ENCODE assay signal across 18 cellular contexts in the genomic region with DNA sequence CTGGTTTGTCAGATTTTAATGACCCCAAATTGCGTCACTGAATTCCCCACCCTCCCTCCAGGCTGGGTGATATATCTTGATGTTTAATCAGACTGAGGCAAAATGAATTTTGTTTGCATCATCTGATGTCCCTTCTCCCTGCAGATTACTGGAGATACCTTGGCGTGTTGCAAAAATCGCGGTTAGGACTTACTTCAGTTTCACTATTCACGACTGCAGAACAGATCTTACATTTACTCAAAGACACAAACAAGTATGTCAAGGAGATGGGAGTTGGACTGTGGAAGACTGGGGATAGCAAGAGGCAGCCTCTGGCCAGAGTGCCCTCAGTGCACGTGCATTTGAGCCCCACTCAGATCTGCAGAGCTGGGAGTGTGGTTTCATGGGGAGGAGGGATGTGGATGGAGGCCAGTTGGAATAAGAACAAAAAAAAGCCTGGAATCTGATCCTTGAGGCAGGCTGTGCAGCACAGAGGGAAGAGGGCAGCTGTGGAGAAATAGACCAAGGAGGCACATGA.
DNase-seq lines count a peak whose midpoint lies in the region; ATAC-seq and TF ChIP-seq lines count a peak whose summit lies in the region.
"Had no signal": no experiment of that assay in that cellular context is flagged by ENCODE, and none has a peak within 500 bp of the region (broad histone marks: within the 10 kb centered on the region; RNA-seq: fewer than 3 reads in every experiment).

No MANE protein-coding gene starts in this region.

- peaks cover 3% of the 10 kb centered on the region for H3K9me3 ChIP-seq in mammary epithelial cell (replicated peaks; ENCODE audit: insufficient read depth, low read length)
- H3K9me3 ChIP-seq in Peyer's patch = no peaks in the 10 kb centered on the region
- H3K9me3 ChIP-seq: suprapubic skin had no signal

- no peak for TF ChIP-seq POLR2A in Peyer's patch (IDR thresholded peaks at IDR 0.05)

- H3K9ac ChIP-seq in mammary epithelial cell (ENCODE audit: insufficient read depth, low read length) = no peak overlapping the region

- H3K4me3 Mint-ChIP-seq in MCF 10A (ENCODE audit: unreplicated experiment) = peak overlapping the region; percentile 44
- H3K4me3 Mint-ChIP-seq: activated CD4-positive, alpha-beta memory T cell treated with anti-CD3 and anti-CD28 coated beads, Interleukin-2, amount 10 ng/mL, durations not matched to agents 7 days and 5 days had no signal

- H3K27me3 ChIP-seq in mammary epithelial cell (ENCODE audit: insufficient read depth, low read length) (no peaks in the 10 kb centered on the region), Peyer's patch (no peaks in the 10 kb centered on the region)
- H3K27me3 ChIP-seq: suprapubic skin had no signal

- H3K27ac Mint-ChIP-seq in MCF 10A (ENCODE audit: low read depth, unreplicated experiment) = no peak overlapping the region
- H3K27ac Mint-ChIP-seq: activated CD4-positive, alpha-beta memory T cell treated with anti-CD3 and anti-CD28 coated beads, Interleukin-2, amount 10 ng/mL, durations not matched to agents 7 days and 5 days had no signal

- H3K4me1 Mint-ChIP-seq in MCF 10A (ENCODE audit: insufficient read depth, unreplicated experiment) = peaks cover 8% of the 10 kb centered on the region

- no peaks in the 10 kb centered on the region for H3K79me2 ChIP-seq in mammary epithelial cell (ENCODE audit: insufficient read depth, low read length)

- H3K27ac ChIP-seq in mammary epithelial cell (ENCODE audit: insufficient read depth, low read depth, low read length) (no peak overlapping the region), Peyer's patch (no peak overlapping the region)
- H3K27ac ChIP-seq: HL-60, suprapubic skin had no signal

- POLR2A ChIA-PET in MCF 10A (lab: Yijun Ruan, JAX) = no interaction called here

- TF ChIP-seq CTCF in MCF 10A (IDR thresholded peaks at IDR 0.05; ENCODE audit: unreplicated experiment) (no peak), mammary epithelial cell (conservative IDR thresholded peaks at IDR 0.05 in 1 of 2, IDR thresholded peaks at IDR 0.05 in 1 of 2; ENCODE audit: extremely low read depth in 1 of 2, insufficient read depth in 1 of 2, low read depth in 1 of 2, low read length in 2 of 2) (no peak), choroid plexus epithelial cell (conservative IDR thresholded peaks at IDR 0.05; ENCODE audit: low read depth, low read length) (no peak), Peyer's patch (IDR thresholded peaks at IDR 0.05) (no peak)

- no peak overlapping the region for H2AFZ ChIP-seq in mammary epithelial cell (ENCODE audit: low read depth, low read length)

- no peak overlapping the region for H3K4me2 ChIP-seq in mammary epithelial cell (ENCODE audit: insufficient read depth, low read depth, low read length)

- in situ Hi-C loops in mammary epithelial cell (cut with MboI; ENCODE audit: low sequenced_read_pairs in 2 of 2) = loop anchor here (25.0 kb wide), 1 partner anchor 514 kb away; no protein-coding TSS in a partner anchor

- peaks cover 6% of the 10 kb centered on the region for H3K27me3 Mint-ChIP-seq in MCF 10A (ENCODE audit: insufficient read depth, unreplicated experiment)
- H3K27me3 Mint-ChIP-seq: activated CD4-positive, alpha-beta memory T cell treated with anti-CD3 and anti-CD28 coated beads, Interleukin-2, amount 10 ng/mL, durations not matched to agents 7 days and 5 days had no signal

- intact Hi-C loops in MCF 10A (cut with micrococcal nuclease) (no loop called here), mammary epithelial cell (cut with micrococcal nuclease) (no loop called here)

- dilution Hi-C loops in mammary epithelial cell (cut with HindIII; ENCODE audit: low sequenced_read_pairs) = no loop called here

- H3K9me3 Mint-ChIP-seq in MCF 10A (ENCODE audit: unreplicated experiment) = no peaks in the 10 kb centered on the region
- H3K9me3 Mint-ChIP-seq: activated CD4-positive, alpha-beta memory T cell treated with anti-CD3 and anti-CD28 coated beads, Interleukin-2, amount 10 ng/mL, durations not matched to agents 7 days and 5 days had no signal

- no peaks in the 10 kb centered on the region for H4K20me1 ChIP-seq in mammary epithelial cell (ENCODE audit: insufficient read depth, low read length)

- CTCF ChIA-PET in MCF 10A (lab: Yijun Ruan, JAX) (no interaction called here), mammary epithelial cell (lab: Charles Lee; ENCODE audit: low non-redundant PET) (no interaction called here)

- peaks cover 10% of the 10 kb centered on the region for H3K36me3 Mint-ChIP-seq in MCF 10A (ENCODE audit: insufficient read depth, unreplicated experiment)

- H3K36me3 ChIP-seq in mammary epithelial cell (ENCODE audit: insufficient read depth, low read length) = no peaks in the 10 kb centered on the region
- no peaks in the 10 kb centered on the region for H3K36me3 ChIP-seq in Peyer's patch
- H3K36me3 ChIP-seq: suprapubic skin had no signal

- H3K4me3 ChIP-seq in mammary epithelial cell (replicated peaks in 1 of 3; ENCODE audit: insufficient read depth in 1 of 3, low read depth in 2 of 3, low read length in 3 of 3) = no peak overlapping the region
- H3K4me3 ChIP-seq in choroid plexus epithelial cell (ENCODE audit: low read depth, low read length) = no peak overlapping the region
- no peak overlapping the region for H3K4me3 ChIP-seq in Peyer's patch
- H3K4me3 ChIP-seq: suprapubic skin had no signal

- no TSS peak for BruUV-seq in MCF 10A (replicated peaks; lab: Mats Ljungman, UMichigan)
- BruUV-seq in mammary epithelial cell (replicated peaks; lab: Mats Ljungman, UMichigan) = no TSS peak

- H3K4me1 ChIP-seq in mammary epithelial cell (ENCODE audit: insufficient read depth, low read length) (no peaks in the 10 kb centered on the region), Peyer's patch (no peaks in the 10 kb centered on the region)
- H3K4me1 ChIP-seq: suprapubic skin had no signal

- DNase-seq in MCF 10A (ENCODE audit: unreplicated experiment) (peak; percentile 53), mammary epithelial cell (no peak), NCI-H2196 treated with DMSO at 0.1 percent for 48 hours (lab: John Stamatoyannopoulos, UW; ENCODE audit: unreplicated experiment) (peak; percentile 1), choroid plexus epithelial cell (ENCODE audit: low read depth) (peak; percentile 48), stromal cell of bone marrow (ENCODE audit: low read depth) (peak; percentile 28), Peyer's patch (no peak)
- DNase-seq: activated CD4-positive, alpha-beta memory T cell treated with anti-CD3 and anti-CD28 coated beads, Interleukin-2, amount 10 ng/mL, durations not matched to agents 7 days and 5 days; C1 segment of cervical spinal cord; DND-41; kidney glomerular epithelial cell; midbrain; NCI-H187; SHP77; stimulated activated CD4-positive, alpha-beta T cell treated with anti-CD3 and anti-CD28 coated beads, Interleukin-15, amount 100 ng/mL, for 24 hours had no signal

- ATAC-seq in HG03045 (IDR thresholded peaks at IDR 0.05; ENCODE audit: unreplicated experiment) = no peak
- no peak for ATAC-seq in GM21737 (IDR thresholded peaks at IDR 0.05; ENCODE audit: unreplicated experiment)

- 72% methylated on average over 6 of the region's 6 CpGs for WGBS in mammary epithelial cell (ENCODE audit: low coverage, missing lambda C conversion rate)

Comparison
In these comparisons a context has a peak if more than half of its experiments do, and no peak if none do; other contexts are left out.
1. DNase-seq: peak in MCF 10A (single experiment), NCI-H2196 treated with DMSO at 0.1 percent for 48 hours (single experiment), choroid plexus epithelial cell (single experiment) and stromal cell of bone marrow (single experiment); none in mammary epithelial cell (single experiment) and Peyer's patch (0 of 3).